29 cellular contexts compared by ENCODE assay signal in genomic region chr3:13553686-13554085, GRCh38. TPM values are rescaled to one million over a fixed set of nuclear protein-coding genes. Genes with fewer than 3 reads are reported as not detected.
DNase-seq lines count a peak whose midpoint lies in the region; ATAC-seq and TF ChIP-seq lines count a peak whose summit lies in the region.
"Had no signal": no experiment of that assay in that cellular context is flagged by ENCODE, and none has a peak within 500 bp of the region (broad histone marks: within the 10 kb centered on the region; RNA-seq: fewer than 3 reads in every experiment).

No MANE protein-coding gene starts in this region.

- TF ChIP-seq POLR2A in tibial nerve (IDR thresholded peaks at IDR 0.05) (no peak), esophagus squamous epithelium (IDR thresholded peaks at IDR 0.05) (no peak)

- peaks cover 0 to 5% (median 0%) of the 10 kb centered on the region in 3 donors for H3K27me3 Mint-ChIP-seq in naive B cell

- BruUV-seq in OCI-LY7 (replicated peaks; lab: Mats Ljungman, UMichigan) = no TSS peak

- peaks cover 0 to 73% (median 16%) of the 10 kb centered on the region in 9 donors for H3K4me1 ChIP-seq in heart right ventricle
- peaks cover 12% of the 10 kb centered on the region for H3K4me1 ChIP-seq in OCI-LY7 (ENCODE audit: insufficient read depth, low read length, poor library complexity, severe bottlenecking)
- H3K4me1 ChIP-seq in tibial nerve = peaks cover 0 to 85% (median 14%) of the 10 kb centered on the region in 4 donors
- H3K4me1 ChIP-seq in esophagus squamous epithelium = peaks cover 6 to 64% (median 8%) of the 10 kb centered on the region in 3 donors

- ATAC-seq in heart right ventricle (peak in 3 of 8 donors; percentile 17 to 42 (median 38)), naive B cell (ENCODE audit: low read depth in 2 of 2) (no peak), HG03196 (IDR thresholded peaks at IDR 0.05; ENCODE audit: unreplicated experiment) (no peak)
- ATAC-seq: activated CD4-positive, CD25-positive, alpha-beta regulatory T cell treated with anti-CD3 and anti-CD28 coated beads, Interleukin-2, amount 50 U/mL, for 24 hours; left lobe of liver had no signal

- H3K27me3 ChIP-seq in heart right ventricle (peaks cover 0 to 20% (median 4%) of the 10 kb centered on the region in 7 donors), tibial nerve (no peaks in the 10 kb centered on the region), esophagus squamous epithelium (peaks cover 0 to 50% (median 0%) of the 10 kb centered on the region in 4 donors)
- H3K27me3 ChIP-seq: brain microvascular endothelial cell had no signal

- H4K20me1 ChIP-seq in OCI-LY7 (ENCODE audit: insufficient read depth, low read length) = no peaks in the 10 kb centered on the region

- DNase-seq in heart right ventricle (no peak), cardiac septum (ENCODE audit: low spot score) (no peak), OCI-LY7 (ENCODE audit: low spot score) (peak; percentile 6), naive B cell (no peak), tibial nerve (ENCODE audit: low spot score in 2 of 2) (no peak), NCI-H2029 treated with DMSO at 0.1 percent for 48 hours (lab: John Stamatoyannopoulos, UW) (no peak), esophagus squamous epithelium (lab: John Stamatoyannopoulos, UW) (no peak)
- DNase-seq: activated CD4-positive, alpha-beta T cell treated with anti-CD3 and anti-CD28 coated beads, Interleukin-2, amount 50 U/mL, for 48 hours; activated CD8-positive, alpha-beta memory T cell treated with anti-CD3 and anti-CD28 coated beads, Interleukin-2, amount 50 U/mL, for 48 hours; activated naive CD4-positive, alpha-beta T cell treated with Interleukin-2 at 50 U/mL for 16 hours; brain microvascular endothelial cell; CD4-positive, alpha-beta memory T cell; GOT3; HFFc6; IMR-90; NCI-H1092; NCI-H1930; NCI-H526; NK-92 treated with Interleukin-12 subunit alpha and Interleukin-12 subunit beta, amount 100 ng/mL, for 24 hours; PC-9; SHP77 treated with DMSO at 0.1 percent for 48 hours; sigmoid colon; stimulated activated CD4-positive, alpha-beta T cell treated with anti-CD3 and anti-CD28 coated beads, Interleukin-4, amount 100 ng/mL, for 24 hours; T-helper 2 cell had no signal

- peak in 1 of 2 donors; percentile 2 for TF ChIP-seq EP300 in tibial nerve (IDR thresholded peaks at IDR 0.05)

- H3K9me3 ChIP-seq in heart right ventricle = no peaks in the 10 kb centered on the region
- no peaks in the 10 kb centered on the region for H3K9me3 ChIP-seq in OCI-LY7 (ENCODE audit: low read length)
- H3K9me3 ChIP-seq in tibial nerve = no peaks in the 10 kb centered on the region
- no peaks in the 10 kb centered on the region for H3K9me3 ChIP-seq in esophagus squamous epithelium
- H3K9me3 ChIP-seq: neutrophil, sigmoid colon had no signal

- CTCF ChIA-PET in OCI-LY7 (lab: Charles Lee; ENCODE audit: unreplicated experiment) = interaction anchor here (0.5 kb wide), 1 partner anchor 224 kb away, joined by 3 read pairs; no protein-coding TSS in a partner anchor

- intact Hi-C loops in heart right ventricle (cut with DNase I) = no loop called here
- intact Hi-C loops in cardiac septum (cut with DNase I) = no loop called here
- intact Hi-C loops in OCI-LY7 (cut with micrococcal nuclease; ENCODE audit: unreplicated experiment) = no loop called here
- intact Hi-C loops in esophagus squamous epithelium (cut with DNase I) = no loop called here

- no peak for TF ChIP-seq CTCF in heart right ventricle (IDR thresholded peaks at IDR 0.05)
- no peak for TF ChIP-seq CTCF in OCI-LY7 (conservative IDR thresholded peaks at IDR 0.05; ENCODE audit: low read length)
- TF ChIP-seq CTCF in tibial nerve (IDR thresholded peaks at IDR 0.05) = no peak
- no peak for TF ChIP-seq CTCF in esophagus squamous epithelium (IDR thresholded peaks at IDR 0.05)

- H3K79me2 ChIP-seq in OCI-LY7 (ENCODE audit: insufficient read depth, low read depth, low read length) = no peaks in the 10 kb centered on the region

- H3K9me2 ChIP-seq in OCI-LY7 (ENCODE audit: insufficient read depth, low read length) = no peaks in the 10 kb centered on the region

- H3K9me3 Mint-ChIP-seq in naive B cell = no peaks in the 10 kb centered on the region
- H3K9me3 Mint-ChIP-seq: activated T-helper 1 cell treated with anti-CD3 and anti-CD28 coated beads, Interleukin-12 subunit alpha, Interleukin-12 subunit beta, Interleukin-2, Interleukin-4 antibody, amounts not matched to agents 30 ng/mL and 10 ng/mL and 1 ng/mL, durations not matched to agents 14 hours and 24 hours and 36 hours; HFFc6 had no signal

- peak overlapping the region in 2 of 6 donors; percentile 26 to 80 for H3K27ac Mint-ChIP-seq in naive B cell
- H3K27ac Mint-ChIP-seq: activated T-helper 1 cell treated with anti-CD3 and anti-CD28 coated beads, Interleukin-12 subunit alpha, Interleukin-12 subunit beta, Interleukin-2, Interleukin-4 antibody, amounts not matched to agents 30 ng/mL and 10 ng/mL and 1 ng/mL, durations not matched to agents 14 hours and 24 hours and 36 hours; CD4-positive, alpha-beta memory T cell; HFFc6 had no signal

- H3K4me2 ChIP-seq in OCI-LY7 (ENCODE audit: low read length) = no peak overlapping the region
- H3K4me2 ChIP-seq: PC-9 had no signal

- no peaks in the 10 kb centered on the region for H3K36me3 ChIP-seq in heart right ventricle
- H3K36me3 ChIP-seq in OCI-LY7 (ENCODE audit: insufficient read depth, low read length) = no peaks in the 10 kb centered on the region
- no peaks in the 10 kb centered on the region for H3K36me3 ChIP-seq in tibial nerve
- H3K36me3 ChIP-seq in esophagus squamous epithelium = no peaks in the 10 kb centered on the region
- H3K36me3 ChIP-seq: brain microvascular endothelial cell, neutrophil, sigmoid colon had no signal

- no peaks in the 10 kb centered on the region for H3K36me3 Mint-ChIP-seq in naive B cell
- H3K36me3 Mint-ChIP-seq: CD4-positive, alpha-beta memory T cell had no signal

- peaks cover 37 to 65% (median 48%) of the 10 kb centered on the region in 3 donors for H3K4me1 Mint-ChIP-seq in naive B cell

- no peak overlapping the region for H2AFZ ChIP-seq in OCI-LY7 (ENCODE audit: low read length)
- H2AFZ ChIP-seq: PC-9 had no signal

- H3K27ac ChIP-seq in heart right ventricle (peak overlapping the region in 8 of 10 donors; percentile 20 to 65 (median 44)), OCI-LY7 (ENCODE audit: low read depth, low read length, poor library complexity, severe bottlenecking) (no peak overlapping the region), tibial nerve (peak overlapping the region in 3 of 4 donors; percentile 24 to 82 (median 81)), esophagus squamous epithelium (peak overlapping the region in 2 of 4 donors; percentile 25 to 61)
- H3K27ac ChIP-seq: brain microvascular endothelial cell, neutrophil, PC-9 had no signal

- H3K4me3 Mint-ChIP-seq in naive B cell = peak overlapping the region in 5 of 8 donors; percentile 15 to 45 (median 30)
- H3K4me3 Mint-ChIP-seq: activated T-helper 1 cell treated with anti-CD3 and anti-CD28 coated beads, Interleukin-12 subunit alpha, Interleukin-12 subunit beta, Interleukin-2, Interleukin-4 antibody, amounts not matched to agents 30 ng/mL and 10 ng/mL and 1 ng/mL, durations not matched to agents 14 hours and 24 hours and 36 hours; CD4-positive, alpha-beta memory T cell; HFFc6 had no signal

- POLR2A ChIA-PET in OCI-LY7 (lab: Charles Lee) = no interaction called here

- WGBS in heart right ventricle, 2 donors = 60 to 65% methylated on average over 12 of the region's 12 CpGs
- 57 to 60% methylated on average over 7 to 12 of the region's 12 CpGs for WGBS in tibial nerve, 2 donors
- 40% methylated on average over 2 of the region's 12 CpGs; no CpG with 5 or more reads in 1 of the 2 donors for WGBS in esophagus squamous epithelium, 2 donors

- H3K4me3 ChIP-seq in heart right ventricle (peak overlapping the region in 2 of 10 donors; percentile 11 to 53), OCI-LY7 (ENCODE audit: low read depth, low read length, poor library complexity, severe bottlenecking) (no peak overlapping the region), tibial nerve (no peak overlapping the region), esophagus squamous epithelium (no peak overlapping the region)
- H3K4me3 ChIP-seq: PC-9, sigmoid colon had no signal

RNA-seq across cellular contexts. Expression of gene FBLN2, which starts 4.8 kb away (rescaled TPM):
- total RNA-seq in heart right ventricle = 10 to 100 TPM; 35.4 to 78.9 (median 47.0) TPM
- 10 to 100 TPM; 20.7 to 55.9 TPM for polyA plus RNA-seq in heart right ventricle
- 64.6 TPM for total RNA-seq in cardiac septum
- not detected in 2 replicates for total RNA-seq in OCI-LY7 (2014; rRNA removed; shearing (Covaris generic))
- not detected in 2 replicates for total RNA-seq in OCI-LY7 (2022)
- polyA plus RNA-seq in naive B cell (ENCODE audit: low read depth in 6 of 6) = 10 to 100 TPM in 2 of 6 donors, 1 to 10 TPM in 4; 4.8 to 17.8 (median 8.0) TPM
- 100 to 1,000 TPM; 185 to 445 (median 240) TPM for total RNA-seq in tibial nerve
- total RNA-seq in esophagus squamous epithelium = 100 to 1,000 TPM in 1 of 4 donors, 10 to 100 TPM in 2, 1 to 10 TPM in 1; 6.3 to 122 (median 25.7) TPM
- total RNA-seq: activated T-helper 1 cell treated with anti-CD3 and anti-CD28 coated beads, Interleukin-12 subunit alpha, Interleukin-12 subunit beta, Interleukin-2, Interleukin-4 antibody, amounts not matched to agents 30 ng/mL and 10 ng/mL and 1 ng/mL, durations not matched to agents 14 hours and 24 hours and 36 hours; CD4-positive, alpha-beta memory T cell had no signal
- polyA plus RNA-seq: CD4-positive, alpha-beta memory T cell had no signal

Comparison
In these comparisons a context has a peak if more than half of its experiments do, and no peak if none do; other contexts are left out.
1. RNA of gene FBLN2, which starts 4.8 kb away (total RNA-seq): 185 to 445 TPM in tibial nerve, 64.6 TPM in cardiac septum (single experiment), 35.4 to 78.9 TPM in heart right ventricle and 6.3 to 122 TPM in esophagus squamous epithelium; not detected in OCI-LY7; every median in the first group is over 4 times any median in the second.